In genomic region chr10:19031763-19032162, GRCh38 we compare ENCODE assay signal across 22 cellular contexts. TPM values are rescaled to one million over a fixed set of nuclear protein-coding genes. Genes with fewer than 3 reads are reported as not detected.
"Had no signal": no experiment of that assay in that cellular context is flagged by ENCODE, and none has a peak within 500 bp of the region (broad histone marks: within the 10 kb centered on the region; RNA-seq: fewer than 3 reads in every experiment).

No MANE protein-coding gene starts in this region.

- DNase-seq: dermis blood vessel endothelial cell; dorsolateral prefrontal cortex; effector CD4-positive, alpha-beta T cell; effector memory CD4-positive, alpha-beta T cell; foreskin fibroblast; foreskin melanocyte; gastrocnemius medialis; glutamatergic neuron; head of caudate nucleus; heart right ventricle; hippocampal formation; left cardiac atrium; left lung; left ventricle myocardium superior; lower lobe of right lung; mesenchymal stem cell; mucosa of descending colon; naive B cell had no signal

RNA-seq across cellular contexts. Expression of gene MALRD1, which starts 16.8 kb away (rescaled TPM):
- total RNA-seq: dermis blood vessel endothelial cell, endothelial cell of umbilical vein, glomerular endothelial cell, lung microvascular endothelial cell, myocyte had no signal
